In genomic region chr15:42079401-42079908, GRCh38 we compare ENCODE assay signal across 1 cellular context.
A peak's percentile ranks its signal among the peaks of the same experiment; 100 is the strongest.
TF ChIP-seq lines count a peak whose summit lies in the region.

No MANE protein-coding gene starts in this region.

TF ChIP-seq in H1, 55 proteins besides CTCF, POLR2A, EP300 and RAD21:
- no peak for TF ChIP-seq TAF1 (IDR thresholded peaks at IDR 0.05; ENCODE audit: low read depth, low read length)
- TF ChIP-seq MAX (IDR thresholded peaks at IDR 0.05) = 0 out of 2 replicates have a peak, but pooled peaks have one; percentile 20
